ENCODE assay signal across 23 cellular contexts in the genomic region with DNA sequence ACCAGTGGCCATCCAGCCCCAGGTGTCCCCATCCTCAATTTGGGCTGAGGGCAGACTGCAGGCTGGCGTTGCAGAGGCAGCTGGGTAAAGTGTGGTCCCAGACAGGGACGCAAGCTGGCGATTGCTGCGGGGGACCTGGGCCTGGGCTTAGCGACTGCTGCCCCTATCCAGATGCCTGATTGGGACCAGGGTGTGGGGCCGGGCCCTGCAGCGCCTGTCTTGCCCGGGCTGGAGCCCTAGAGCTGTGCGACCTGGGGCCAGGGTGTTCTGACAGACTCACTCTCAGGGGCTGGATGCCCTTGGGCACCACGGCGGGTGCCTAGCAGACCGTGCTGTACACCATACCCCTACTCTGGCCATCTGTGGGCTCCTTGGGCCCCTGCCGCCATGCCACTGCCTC. TPM values are rescaled to one million over a fixed set of nuclear protein-coding genes. Genes with fewer than 3 reads are reported as not detected.
A peak's percentile ranks its signal among the peaks of the same experiment; 100 is the strongest.
DNase-seq lines count a peak whose midpoint lies in the region; ATAC-seq and TF ChIP-seq lines count a peak whose summit lies in the region.
"Had no signal": no experiment of that assay in that cellular context is flagged by ENCODE, and none has a peak within 500 bp of the region (broad histone marks: within the 10 kb centered on the region; RNA-seq: fewer than 3 reads in every experiment).

No MANE protein-coding gene starts in this region.

- H4K5ac ChIP-seq in H9 (ENCODE audit: insufficient read length, low read depth, low read length), result no peak overlapping the region

- H2AFZ ChIP-seq in H9 (ENCODE audit: low read length), result no peak overlapping the region

- H3K4me3 Mint-ChIP-seq in H9, result no peak overlapping the region; a peak in 1 of 5 replicates
- no peak overlapping the region for H3K4me3 Mint-ChIP-seq in dendritic cell treated with granulocyte-macrophage colony-stimulating factor and Interleukin-4, amounts not matched to agents 40 ng/mL and 50 ng/mL, for 4 days
- H3K4me3 Mint-ChIP-seq: immature natural killer cell, nephron progenitor cell had no signal

- H3K9me3 Mint-ChIP-seq in H9, result no peaks in the 10 kb centered on the region
- no peaks in the 10 kb centered on the region for H3K9me3 Mint-ChIP-seq in dendritic cell treated with granulocyte-macrophage colony-stimulating factor and Interleukin-4, amounts not matched to agents 40 ng/mL and 50 ng/mL, for 4 days
- H3K9me3 Mint-ChIP-seq: activated naive CD4-positive, alpha-beta T cell treated with anti-CD3 and anti-CD28 coated beads, Interleukin-2, amount 50 U/mL, for 72 hours; immature natural killer cell; nephron progenitor cell had no signal

- DNase-seq in H9, result no peak
- DNase-seq in mucosa of descending colon, result peak in 2 of 3 donors; percentile 27 to 55
- no peak for DNase-seq in thoracic aorta (ENCODE audit: low spot score)
- DNase-seq in GDM1 (lab: John Stamatoyannopoulos, UW), result no peak
- DNase-seq in NOMO-1 (lab: John Stamatoyannopoulos, UW; ENCODE audit: unreplicated experiment in 2 of 2), result no peak
- no peak for DNase-seq in substantia nigra (lab: John Stamatoyannopoulos, UW)
- no peak for DNase-seq in NCI-H1694 treated with DMSO at 0.1 percent for 48 hours (lab: John Stamatoyannopoulos, UW)
- DNase-seq: activated CD4-positive, alpha-beta T cell treated with anti-CD3 and anti-CD28 coated beads, Interleukin-2, amount 50 U/mL, for 1 hour; COR-L47; DMS79; HCEC 1CT; hippocampal formation; immature natural killer cell; NCI-H1092 treated with DMSO at 0.1 percent for 48 hours; NCI-H2029 treated with DMSO at 0.1 percent for 48 hours; NCI-H345; NCI-H82 had no signal

- H2BK5ac ChIP-seq in H9 (ENCODE audit: insufficient read length, low read length), result no peak overlapping the region

- no peaks in the 10 kb centered on the region for H4K20me1 ChIP-seq in H9 (ENCODE audit: control insufficient read depth, insufficient read depth, insufficient read length)

- no peak for ATAC-seq in mucosa of descending colon
- ATAC-seq in thoracic aorta (ENCODE audit: insufficient number of reproducible peaks, low FRiP score, low read depth), result no peak
- ATAC-seq: activated naive CD4-positive, alpha-beta T cell treated with anti-CD3 and anti-CD28 coated beads, Interleukin-2, amount 50 U/mL, for 72 hours; HepG2 had no signal

- H2BK12ac ChIP-seq in H9 (ENCODE audit: insufficient read length, low read depth, low read length), result peak overlapping the region; percentile 11

- H3K27me3 ChIP-seq in H9 (ENCODE audit: insufficient read depth, low read length) (no peaks in the 10 kb centered on the region), thoracic aorta (replicated peaks; ENCODE audit: insufficient read depth) (no peaks in the 10 kb centered on the region)
- H3K27me3 ChIP-seq: BLaER1 treated with 17β-estradiol and CSF1 and Interleukin-3, amounts not matched to agents 10 nM and 100 nM had no signal

- H3K27ac ChIP-seq in H9 (ENCODE audit: insufficient read length, low read depth, low read length) (no peak overlapping the region), thoracic aorta (peak overlapping the region; percentile 96 to 98), substantia nigra (ENCODE audit: low read depth, low read length, poor library complexity, severe bottlenecking) (no peak overlapping the region)
- H3K27ac ChIP-seq: BLaER1 treated with 17β-estradiol and CSF1 and Interleukin-3, amounts not matched to agents 10 nM and 100 nM; VCaP had no signal

- H3K36me3 Mint-ChIP-seq in H9 (ENCODE audit: insufficient read depth in 1 of 3, low read depth in 3 of 3), result no peaks in the 10 kb centered on the region; a peak in 1 of 7 replicates
- H3K36me3 Mint-ChIP-seq in dendritic cell treated with granulocyte-macrophage colony-stimulating factor and Interleukin-4, amounts not matched to agents 40 ng/mL and 50 ng/mL, for 4 days (ENCODE audit: low read depth), result no peaks in the 10 kb centered on the region
- H3K36me3 Mint-ChIP-seq: activated naive CD4-positive, alpha-beta T cell treated with anti-CD3 and anti-CD28 coated beads, Interleukin-2, amount 50 U/mL, for 72 hours; immature natural killer cell had no signal

- H3K23ac ChIP-seq in H9 (ENCODE audit: insufficient read length, low read depth, low read length), result no peak overlapping the region

- H3T11ph ChIP-seq in H9 (ENCODE audit: low read length), result no peak overlapping the region

- H2BK120ac ChIP-seq in H9 (ENCODE audit: low read depth, low read length, poor library complexity, severe bottlenecking), result no peak overlapping the region

- H4K8ac ChIP-seq in H9 (replicated peaks; ENCODE audit: insufficient read length, low read depth, low read length), result no peak overlapping the region

- H3K23me2 ChIP-seq in H9 (ENCODE audit: insufficient read length, low read depth, low read length, poor library complexity, severe bottlenecking), result peaks cover 2% of the 10 kb centered on the region

- no peak overlapping the region for H2AK5ac ChIP-seq in H9 (ENCODE audit: insufficient read length, low read length)

- no peak overlapping the region for H3K9ac ChIP-seq in H9 (ENCODE audit: extremely low read depth, insufficient read length, low read length)

- H2BK20ac ChIP-seq in H9 (ENCODE audit: low read depth, low read length, poor library complexity, severe bottlenecking), result no peak overlapping the region

- intact Hi-C loops in dendritic cell treated with granulocyte-macrophage colony-stimulating factor and Interleukin-4, amounts not matched to agents 40 ng/mL and 50 ng/mL, for 4 days (cut with micrococcal nuclease), result no loop called here
- intact Hi-C loops in mucosa of descending colon (cut with DNase I, micrococcal nuclease), result no loop called here

- H3K4me1 Mint-ChIP-seq in H9, result peaks cover 10 to 36% of the 10 kb centered on the region in 2 experiments
- peaks cover 66% of the 10 kb centered on the region for H3K4me1 Mint-ChIP-seq in dendritic cell treated with granulocyte-macrophage colony-stimulating factor and Interleukin-4, amounts not matched to agents 40 ng/mL and 50 ng/mL, for 4 days (ENCODE audit: low read depth)

- no CpG with 5 or more reads among the region's 13 CpGs for WGBS in H9 (ENCODE audit: extremely low coverage, insufficient read length, low lambda C conversion rate)

- H3K27me3 Mint-ChIP-seq in H9 (ENCODE audit: low read depth), result peaks cover 13% of the 10 kb centered on the region
- H3K27me3 Mint-ChIP-seq in dendritic cell treated with granulocyte-macrophage colony-stimulating factor and Interleukin-4, amounts not matched to agents 40 ng/mL and 50 ng/mL, for 4 days, result peaks cover 29% of the 10 kb centered on the region

- H3K4me3 ChIP-seq in mucosa of descending colon (no peak overlapping the region), thoracic aorta (no peak overlapping the region)
- H3K4me3 ChIP-seq: BLaER1 treated with 17β-estradiol and CSF1 and Interleukin-3, amounts not matched to agents 10 nM and 100 nM had no signal

- no peak overlapping the region for H3K18ac ChIP-seq in H9 (ENCODE audit: insufficient read length, low read depth, low read length)

- H3K4me2 ChIP-seq in H9 (ENCODE audit: insufficient read depth, insufficient read length, low read length), result no peak overlapping the region

- no peak overlapping the region for H3K56ac ChIP-seq in H9 (ENCODE audit: insufficient read length, low read depth, low read length)

- no peak overlapping the region for H3K27ac Mint-ChIP-seq in H9
- H3K27ac Mint-ChIP-seq in dendritic cell treated with granulocyte-macrophage colony-stimulating factor and Interleukin-4, amounts not matched to agents 40 ng/mL and 50 ng/mL, for 4 days, result peak overlapping the region; percentile 31
- H3K27ac Mint-ChIP-seq: activated naive CD4-positive, alpha-beta T cell treated with anti-CD3 and anti-CD28 coated beads, Interleukin-2, amount 50 U/mL, for 72 hours; immature natural killer cell; nephron progenitor cell had no signal

- H3K4me1 ChIP-seq in H9 (ENCODE audit: insufficient read depth, low read length), result no peaks in the 10 kb centered on the region
- H3K4me1 ChIP-seq in mucosa of descending colon (ENCODE audit: low read depth), result peaks cover 35% of the 10 kb centered on the region
- H3K4me1 ChIP-seq in thoracic aorta (ENCODE audit: control insufficient read depth in 1 of 2, low read depth in 2 of 2), result peaks cover 60 to 90% of the 10 kb centered on the region in 2 donors

- H3K36me3 ChIP-seq in mucosa of descending colon (ENCODE audit: low read depth) (no peaks in the 10 kb centered on the region), thoracic aorta (no peaks in the 10 kb centered on the region)
- H3K36me3 ChIP-seq: BLaER1 treated with 17β-estradiol and CSF1 and Interleukin-3, amounts not matched to agents 10 nM and 100 nM had no signal

- H3K4ac ChIP-seq in H9 (ENCODE audit: low read depth, low read length), result no peak overlapping the region

- TF ChIP-seq CTCF in H9 (conservative IDR thresholded peaks at IDR 0.05) (no peak), mucosa of descending colon (IDR thresholded peaks at IDR 0.05) (no peak), thoracic aorta (IDR thresholded peaks at IDR 0.05) (no peak)

- no peak overlapping the region for H2BK15ac ChIP-seq in H9 (ENCODE audit: low read depth, low read length)

- no peaks in the 10 kb centered on the region for H3K79me2 ChIP-seq in H9 (ENCODE audit: insufficient read depth, low read length)

- H4K91ac ChIP-seq in H9 (ENCODE audit: insufficient read length, low read depth, low read length), result no peak overlapping the region

- H3K14ac ChIP-seq in H9 (ENCODE audit: insufficient read depth, low read length), result no peak overlapping the region

- H3K79me1 ChIP-seq in H9 (ENCODE audit: insufficient read depth, low read depth, low read length, poor library complexity, severe bottlenecking), result no peaks in the 10 kb centered on the region

- H3K9me3 ChIP-seq in H9 (ENCODE audit: control insufficient read depth, low read depth, low read length), result no peaks in the 10 kb centered on the region
- no peaks in the 10 kb centered on the region for H3K9me3 ChIP-seq in mucosa of descending colon
- H3K9me3 ChIP-seq in thoracic aorta, result no peaks in the 10 kb centered on the region
- H3K9me3 ChIP-seq: BLaER1 treated with 17β-estradiol and CSF1 and Interleukin-3, amounts not matched to agents 10 nM and 100 nM had no signal

RNA-seq across cellular contexts. Expression of a gene that starts 16.2 kb away (rescaled TPM):
- 119 and 125 TPM in 2 replicates for total RNA-seq in H9 (2021)
- 10 to 100 TPM; 23.4 to 42.6 (median 32.0) TPM for total RNA-seq in mucosa of descending colon
- 10 to 100 TPM; 29.1 to 52.6 TPM for total RNA-seq in thoracic aorta

RNA-seq across cellular contexts. Expression of a gene that starts 17.3 kb away (rescaled TPM):
- total RNA-seq in H9 (2021) (88.8 and 89.5 TPM in 2 replicates), mucosa of descending colon (10 to 100 TPM; 26.8 to 86.6 (median 29.0) TPM), thoracic aorta (100 to 1,000 TPM; 135 to 138 TPM)

Comparison
In these comparisons a context has a peak if more than half of its experiments do, and no peak if none do; other contexts are left out.
1. DNase-seq: peak in mucosa of descending colon (2 of 3); none in H9 (single experiment), thoracic aorta (single experiment), GDM1 (single experiment), NOMO-1 (0 of 2), substantia nigra (0 of 49) and NCI-H1694 treated with DMSO at 0.1 percent for 48 hours (single experiment).
2. H3K27ac ChIP-seq: peak in thoracic aorta (2 of 2); none in H9 (single experiment) and substantia nigra (single experiment).